In genomic region chr15:98786706-98787105, GRCh38 we compare ENCODE assay signal across 12 cellular contexts.
DNase-seq lines count a peak whose midpoint lies in the region; ATAC-seq and TF ChIP-seq lines count a peak whose summit lies in the region.
"Had no signal": no experiment of that assay in that cellular context is flagged by ENCODE, and none has a peak within 500 bp of the region (broad histone marks: within the 10 kb centered on the region; RNA-seq: fewer than 3 reads in every experiment).

No MANE protein-coding gene starts in this region.

- DNase-seq in GM23338 (ENCODE audit: low spot score) (no peak), SJCRH30 (no peak), vagina (ENCODE audit: extremely low spot score in 2 of 2) (no peak), H7 (no peak), testis (no peak), NCI-H1417 treated with DMSO at 0.1 percent for 48 hours (lab: John Stamatoyannopoulos, UW) (no peak)
- DNase-seq: anterior cingulate cortex, BE2C, NCI-H2171 had no signal

- H3K4me3 ChIP-seq in BLaER1 treated with 17β-estradiol and CSF1 and Interleukin-3, amounts not matched to agents 10 nM and 100 nM, result no peak overlapping the region
- H3K4me3 ChIP-seq in GM23338 (no peak overlapping the region), SJCRH30 (no peak overlapping the region), iPS-20b (ENCODE audit: low read length) (no peak overlapping the region), vagina (no peak overlapping the region), H7 (ENCODE audit: insufficient read depth, low read depth, low read length) (no peak overlapping the region), testis (no peak overlapping the region)

- no peaks in the 10 kb centered on the region for H3K9me3 ChIP-seq in BLaER1 treated with 17β-estradiol and CSF1 and Interleukin-3, amounts not matched to agents 10 nM and 100 nM (replicated peaks in 1 of 11)
- H3K9me3 ChIP-seq in SJCRH30 (replicated peaks) (no peaks in the 10 kb centered on the region), iPS-20b (ENCODE audit: insufficient read depth, low read depth, low read length) (no peaks in the 10 kb centered on the region), vagina (no peaks in the 10 kb centered on the region), testis (no peaks in the 10 kb centered on the region)
- H3K9me3 ChIP-seq: BE2C had no signal

- H3K27me3 Mint-ChIP-seq in GM23338 (ENCODE audit: insufficient read depth, low read depth, poor library complexity), result peaks cover 11% of the 10 kb centered on the region

- no peaks in the 10 kb centered on the region for H3K9me2 ChIP-seq in GM23338 (ENCODE audit: insufficient read depth)

- H2AFZ ChIP-seq in GM23338, result no peak overlapping the region

- H3K36me3 Mint-ChIP-seq in GM23338 (ENCODE audit: low read depth), result no peaks in the 10 kb centered on the region
- H3K36me3 Mint-ChIP-seq: stimulated activated effector memory CD8-positive, alpha-beta T cell treated with anti-CD3 and anti-CD28 coated beads, Interleukin-12 subunit alpha, Interleukin-12 subunit beta, amount 100 ng/mL, for 72 hours had no signal

- no peaks in the 10 kb centered on the region for H3K27me3 ChIP-seq in BLaER1 treated with 17β-estradiol and CSF1 and Interleukin-3, amounts not matched to agents 10 nM and 100 nM
- no peaks in the 10 kb centered on the region for H3K27me3 ChIP-seq in GM23338 (ENCODE audit: insufficient read depth)
- H3K27me3 ChIP-seq in SJCRH30, result no peaks in the 10 kb centered on the region
- no peaks in the 10 kb centered on the region for H3K27me3 ChIP-seq in iPS-20b (ENCODE audit: insufficient read depth, low read length)
- H3K27me3 ChIP-seq in vagina, result no peaks in the 10 kb centered on the region
- no peaks in the 10 kb centered on the region for H3K27me3 ChIP-seq in H7 (ENCODE audit: control insufficient read depth, insufficient read depth, low read length)
- no peaks in the 10 kb centered on the region for H3K27me3 ChIP-seq in testis
- H3K27me3 ChIP-seq: BE2C had no signal

- no peak overlapping the region for H3K9ac ChIP-seq in BLaER1 treated with 17β-estradiol and CSF1 and Interleukin-3, amounts not matched to agents 10 nM and 100 nM
- H3K9ac ChIP-seq in iPS-20b (ENCODE audit: low read depth, low read length), result peak overlapping the region; percentile 18; the same call in 1 of the 2 replicates

- peaks cover 0 to 19% (median 0%) of the 10 kb centered on the region in 11 experiments; a peak in 4 of 22 replicates for H3K36me3 ChIP-seq in BLaER1 treated with 17β-estradiol and CSF1 and Interleukin-3, amounts not matched to agents 10 nM and 100 nM
- H3K36me3 ChIP-seq in GM23338 (ENCODE audit: insufficient read depth) (no peaks in the 10 kb centered on the region), SJCRH30 (no peaks in the 10 kb centered on the region), iPS-20b (ENCODE audit: insufficient read depth, low read depth, low read length) (no peaks in the 10 kb centered on the region), vagina (no peaks in the 10 kb centered on the region), H7 (replicated peaks; ENCODE audit: control insufficient read depth, insufficient read depth, low read length) (no peaks in the 10 kb centered on the region), testis (ENCODE audit: low read depth, missing control alignments) (no peaks in the 10 kb centered on the region)
- H3K36me3 ChIP-seq: BE2C had no signal

- 88 to 94% methylated on average over 8 of the region's 8 CpGs for WGBS in testis, 2 donors

- H3K79me2 ChIP-seq in GM23338 (replicated peaks; ENCODE audit: insufficient read depth), result peaks cover 97% of the 10 kb centered on the region

- TF ChIP-seq CTCF in GM23338 (conservative IDR thresholded peaks at IDR 0.05; ENCODE audit: low read depth in 2 of 2), result no peak
- TF ChIP-seq CTCF in vagina (IDR thresholded peaks at IDR 0.05), result no peak
- no peak for TF ChIP-seq CTCF in testis (IDR thresholded peaks at IDR 0.05)

- H3K27ac Mint-ChIP-seq in GM23338, result peak overlapping the region; percentile 7; the same call in 1 of the 2 replicates
- H3K27ac Mint-ChIP-seq: stimulated activated effector memory CD8-positive, alpha-beta T cell treated with anti-CD3 and anti-CD28 coated beads, Interleukin-12 subunit alpha, Interleukin-12 subunit beta, amount 100 ng/mL, for 72 hours had no signal

- H3K4me1 ChIP-seq in BLaER1 treated with 17β-estradiol and CSF1 and Interleukin-3, amounts not matched to agents 10 nM and 100 nM, result peaks cover 53 to 66% (median 62%) of the 10 kb centered on the region in 10 experiments
- peaks cover 92% of the 10 kb centered on the region for H3K4me1 ChIP-seq in GM23338 (ENCODE audit: insufficient read depth)
- H3K4me1 ChIP-seq in SJCRH30, result peaks cover 32% of the 10 kb centered on the region
- H3K4me1 ChIP-seq in iPS-20b (ENCODE audit: insufficient read depth, low read length), result peaks cover 69% of the 10 kb centered on the region
- H3K4me1 ChIP-seq in vagina, result peaks cover 60% of the 10 kb centered on the region
- no peaks in the 10 kb centered on the region for H3K4me1 ChIP-seq in testis

- no peaks in the 10 kb centered on the region for H3K9me3 Mint-ChIP-seq in GM23338
- H3K9me3 Mint-ChIP-seq: stimulated activated effector memory CD8-positive, alpha-beta T cell treated with anti-CD3 and anti-CD28 coated beads, Interleukin-12 subunit alpha, Interleukin-12 subunit beta, amount 100 ng/mL, for 72 hours had no signal

- TF ChIP-seq POLR2A in vagina (IDR thresholded peaks at IDR 0.05) (no peak), testis (IDR thresholded peaks at IDR 0.05) (no peak)

- intact Hi-C loops in vagina (cut with DNase I) (no loop called here), testis (cut with DNase I; ENCODE audit: low total_unique reads) (no loop called here)

- H3K4me2 ChIP-seq in BLaER1 treated with 17β-estradiol and CSF1 and Interleukin-3, amounts not matched to agents 10 nM and 100 nM, result peak overlapping the region; percentile 50 to 82 (median 60)
- H3K4me2 ChIP-seq in GM23338, result peak overlapping the region; percentile 35; the same call in 1 of the 2 replicates

- H3K27ac ChIP-seq in BLaER1 treated with 17β-estradiol and CSF1 and Interleukin-3, amounts not matched to agents 10 nM and 100 nM, result peak overlapping the region in 3 of 11 experiments; percentile 16 to 46 (median 25); a peak in 3 of 22 replicates
- 0 out of 2 replicates have a peak overlapping the region, but pooled peaks have one; percentile 46 for H3K27ac ChIP-seq in GM23338 (ENCODE audit: low read depth)
- H3K27ac ChIP-seq in SJCRH30, result peak overlapping the region; percentile 85; the same call in 1 of the 2 replicates
- H3K27ac ChIP-seq in iPS-20b (ENCODE audit: low read length), result no peak overlapping the region
- H3K27ac ChIP-seq in vagina, result no peak overlapping the region
- no peak overlapping the region for H3K27ac ChIP-seq in testis

- no peak overlapping the region for H3K4me3 Mint-ChIP-seq in GM23338
- H3K4me3 Mint-ChIP-seq: stimulated activated effector memory CD8-positive, alpha-beta T cell treated with anti-CD3 and anti-CD28 coated beads, Interleukin-12 subunit alpha, Interleukin-12 subunit beta, amount 100 ng/mL, for 72 hours had no signal

- peaks cover 82% of the 10 kb centered on the region for H3K4me1 Mint-ChIP-seq in GM23338

- H4K20me1 ChIP-seq in BLaER1 treated with 17β-estradiol and CSF1 and Interleukin-3, amounts not matched to agents 10 nM and 100 nM, result peaks cover 63 to 100% (median 100%) of the 10 kb centered on the region in 11 experiments
- peaks cover 36% of the 10 kb centered on the region for H4K20me1 ChIP-seq in GM23338 (replicated peaks; ENCODE audit: insufficient read depth)

- ATAC-seq in GM23338, result no peak

- H3F3A ChIP-seq in GM23338 (replicated peaks; ENCODE audit: low read depth), result no peaks in the 10 kb centered on the region

Comparison
In these comparisons a context has a peak if more than half of its experiments do, and no peak if none do; other contexts are left out.
1. H3K27ac ChIP-seq: peak in GM23338 (single experiment) and SJCRH30 (single experiment); none in iPS-20b (single experiment), vagina (single experiment) and testis (0 of 2).